ENCODE assay signal across 10 cellular contexts in the genomic region with DNA sequence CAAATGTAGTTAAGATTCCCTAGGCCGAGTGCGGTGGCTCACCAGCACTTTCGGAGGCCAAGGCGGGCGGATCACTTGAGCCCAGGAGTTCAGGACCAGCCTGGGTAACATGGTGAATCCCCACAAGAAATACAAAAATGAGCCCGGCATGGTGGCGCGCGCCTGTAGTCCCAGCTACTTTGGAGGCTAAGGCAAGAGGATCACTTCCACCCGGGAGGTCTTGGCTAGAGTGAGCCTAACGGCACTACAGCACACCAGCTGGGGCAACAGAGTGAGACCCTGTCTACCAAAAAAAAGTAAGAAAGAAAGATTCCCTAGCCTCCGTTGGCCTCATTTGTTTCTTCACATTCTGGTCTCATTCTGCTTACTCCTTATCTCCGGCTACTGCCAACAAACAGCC. TPM values are rescaled to one million over a fixed set of nuclear protein-coding genes. Genes with fewer than 3 reads are reported as not detected.
A peak's percentile ranks its signal among the peaks of the same experiment; 100 is the strongest.
DNase-seq lines count a peak whose midpoint lies in the region; ATAC-seq and TF ChIP-seq lines count a peak whose summit lies in the region.
"Had no signal": no experiment of that assay in that cellular context is flagged by ENCODE, and none has a peak within 500 bp of the region (broad histone marks: within the 10 kb centered on the region; RNA-seq: fewer than 3 reads in every experiment).

No MANE protein-coding gene starts in this region.

- no peaks in the 10 kb centered on the region for H3K27me3 Mint-ChIP-seq in activated CD8-positive, alpha-beta T cell treated with anti-CD3 and anti-CD28 coated beads for 36 hours

- CTCF ChIA-PET in activated CD8-positive, alpha-beta T cell treated with anti-CD3 and anti-CD28 coated beads for 36 hours (lab: Charles Lee) = interaction anchor here (1.4 to 4.0 kb wide), 3 partner anchors 8 to 31 kb away, joined by 3 to 29 read pairs (median 7); no protein-coding TSS in a partner anchor

- peaks cover 72% of the 10 kb centered on the region for H3K4me1 ChIP-seq in left ventricle myocardium inferior
- peaks cover 0 to 33% of the 10 kb centered on the region in 2 donors for H3K4me1 ChIP-seq in right atrium auricular region
- peaks cover 6% of the 10 kb centered on the region for H3K4me1 ChIP-seq in iPS-15b (ENCODE audit: control insufficient read depth, insufficient read depth, low read length)
- peaks cover 21 to 24% of the 10 kb centered on the region in 2 donors for H3K4me1 ChIP-seq in thoracic aorta (ENCODE audit: control insufficient read depth in 1 of 2, low read depth in 2 of 2)

- H3K36me3 Mint-ChIP-seq in activated CD8-positive, alpha-beta T cell treated with anti-CD3 and anti-CD28 coated beads for 36 hours (ENCODE audit: low read depth) = peaks cover 40% of the 10 kb centered on the region

- H3K27ac Mint-ChIP-seq in activated CD8-positive, alpha-beta T cell treated with anti-CD3 and anti-CD28 coated beads for 36 hours = no peak overlapping the region

- DNase-seq in left ventricle myocardium inferior = no peak
- DNase-seq in right atrium auricular region (ENCODE audit: low spot score) = no peak
- DNase-seq in activated CD8-positive, alpha-beta T cell treated with anti-CD3 and anti-CD28 coated beads for 36 hours = no peak
- DNase-seq in thoracic aorta (ENCODE audit: low spot score) = no peak
- no peak for DNase-seq in NCI-H748 (lab: John Stamatoyannopoulos, UW; ENCODE audit: unreplicated experiment)
- DNase-seq in NCI-H2171 (lab: John Stamatoyannopoulos, UW) = no peak
- no peak for DNase-seq in NCI-H774 (lab: John Stamatoyannopoulos, UW)
- DNase-seq: activated effector memory CD4-positive, alpha-beta T cell treated with Interleukin-2 at 50 U/mL for 16 hours; hippocampal formation had no signal

- no peaks in the 10 kb centered on the region for H3K27me3 ChIP-seq in left ventricle myocardium inferior (ENCODE audit: low read depth)
- H3K27me3 ChIP-seq in right atrium auricular region = no peaks in the 10 kb centered on the region
- H3K27me3 ChIP-seq in iPS-15b (ENCODE audit: control insufficient read depth, insufficient read depth, low read length) = no peaks in the 10 kb centered on the region
- H3K27me3 ChIP-seq in thoracic aorta (replicated peaks; ENCODE audit: insufficient read depth) = no peaks in the 10 kb centered on the region

- H3K9me3 ChIP-seq in left ventricle myocardium inferior (replicated peaks) = no peaks in the 10 kb centered on the region
- no peaks in the 10 kb centered on the region for H3K9me3 ChIP-seq in right atrium auricular region
- no peaks in the 10 kb centered on the region for H3K9me3 ChIP-seq in iPS-15b (ENCODE audit: control insufficient read depth, insufficient read depth, low read length)
- H3K9me3 ChIP-seq in thoracic aorta = no peaks in the 10 kb centered on the region

- H3K9ac ChIP-seq in iPS-15b (ENCODE audit: low read depth, low read length) = no peak overlapping the region

- TF ChIP-seq CTCF in left ventricle myocardium inferior (IDR thresholded peaks at IDR 0.05; ENCODE audit: borderline replicate concordance) (no peak), right atrium auricular region (IDR thresholded peaks at IDR 0.05) (no peak), thoracic aorta (IDR thresholded peaks at IDR 0.05) (no peak)
- no peak for TF ChIP-seq CTCF in activated CD8-positive, alpha-beta T cell treated with anti-CD3 and anti-CD28 coated beads for 36 hours (IDR thresholded peaks at IDR 0.05)

- peaks cover 58% of the 10 kb centered on the region for H3K36me3 ChIP-seq in left ventricle myocardium inferior
- H3K36me3 ChIP-seq in right atrium auricular region = peaks cover 27% of the 10 kb centered on the region
- no peaks in the 10 kb centered on the region for H3K36me3 ChIP-seq in iPS-15b (ENCODE audit: control insufficient read depth, insufficient read depth, low read length)
- H3K36me3 ChIP-seq in thoracic aorta = peaks cover 8% of the 10 kb centered on the region

- H3K4me1 Mint-ChIP-seq in activated CD8-positive, alpha-beta T cell treated with anti-CD3 and anti-CD28 coated beads for 36 hours (ENCODE audit: low read depth) = peaks cover 57% of the 10 kb centered on the region

- H3K9me3 Mint-ChIP-seq in activated CD8-positive, alpha-beta T cell treated with anti-CD3 and anti-CD28 coated beads for 36 hours = no peaks in the 10 kb centered on the region

- H3K27ac ChIP-seq in left ventricle myocardium inferior (replicated peaks) (no peak overlapping the region), right atrium auricular region (no peak overlapping the region), thoracic aorta (no peak overlapping the region)

- ATAC-seq in activated CD8-positive, alpha-beta T cell treated with anti-CD3 and anti-CD28 coated beads for 36 hours = no peak
- ATAC-seq in thoracic aorta (ENCODE audit: insufficient number of reproducible peaks, low FRiP score, low read depth) = no peak

- H3K4me3 Mint-ChIP-seq in activated CD8-positive, alpha-beta T cell treated with anti-CD3 and anti-CD28 coated beads for 36 hours = peak overlapping the region; percentile 100

- intact Hi-C loops in left ventricle myocardium inferior (cut with micrococcal nuclease) = no loop called here
- intact Hi-C loops in activated CD8-positive, alpha-beta T cell treated with anti-CD3 and anti-CD28 coated beads for 36 hours (cut with micrococcal nuclease) = no loop called here

- peak overlapping the region; percentile 90 for H3K4me3 ChIP-seq in left ventricle myocardium inferior
- no peak overlapping the region for H3K4me3 ChIP-seq in right atrium auricular region
- H3K4me3 ChIP-seq in iPS-15b (ENCODE audit: low read depth, low read length) = peak overlapping the region; percentile 98
- H3K4me3 ChIP-seq in thoracic aorta = peak overlapping the region; percentile 82

- POLR2A ChIA-PET in activated CD8-positive, alpha-beta T cell treated with anti-CD3 and anti-CD28 coated beads for 36 hours (lab: Charles Lee) = interaction anchor here (1.1 to 1.3 kb wide), 2 partner anchors 9 to 35 kb away, joined by 3 to 6 read pairs; no protein-coding TSS in a partner anchor

RNA-seq across cellular contexts. Expression of gene ESF1, which starts 1.2 kb away (rescaled TPM):
- 15.5 TPM for total RNA-seq in left ventricle myocardium inferior
- 10 to 100 TPM; 10.4 to 11.1 TPM for total RNA-seq in right atrium auricular region
- 10 to 100 TPM; 19.9 to 20.4 TPM for total RNA-seq in activated CD8-positive, alpha-beta T cell treated with anti-CD3 and anti-CD28 coated beads for 36 hours
- total RNA-seq in thoracic aorta = 10 to 100 TPM in 1 of 2 donors, 1 to 10 TPM in 1; 9.2 to 22.8 TPM

RNA-seq across cellular contexts. Expression of gene NDUFAF5, which starts 1.3 kb away (rescaled TPM):
- total RNA-seq in left ventricle myocardium inferior (60.2 TPM), right atrium auricular region (10 to 100 TPM; 25.2 to 29.9 TPM), thoracic aorta (1 to 10 TPM; 5.3 to 8.1 TPM)
- total RNA-seq in activated CD8-positive, alpha-beta T cell treated with anti-CD3 and anti-CD28 coated beads for 36 hours = 10 to 100 TPM; 25.9 to 28.4 TPM

Comparison
In these comparisons a context has a peak if more than half of its experiments do, and no peak if none do; other contexts are left out.
1. H3K4me3 ChIP-seq: peak in left ventricle myocardium inferior (single experiment), iPS-15b (single experiment) and thoracic aorta (single experiment); none in right atrium auricular region (0 of 2).